25 cellular contexts compared by ENCODE assay signal in the genomic region with DNA sequence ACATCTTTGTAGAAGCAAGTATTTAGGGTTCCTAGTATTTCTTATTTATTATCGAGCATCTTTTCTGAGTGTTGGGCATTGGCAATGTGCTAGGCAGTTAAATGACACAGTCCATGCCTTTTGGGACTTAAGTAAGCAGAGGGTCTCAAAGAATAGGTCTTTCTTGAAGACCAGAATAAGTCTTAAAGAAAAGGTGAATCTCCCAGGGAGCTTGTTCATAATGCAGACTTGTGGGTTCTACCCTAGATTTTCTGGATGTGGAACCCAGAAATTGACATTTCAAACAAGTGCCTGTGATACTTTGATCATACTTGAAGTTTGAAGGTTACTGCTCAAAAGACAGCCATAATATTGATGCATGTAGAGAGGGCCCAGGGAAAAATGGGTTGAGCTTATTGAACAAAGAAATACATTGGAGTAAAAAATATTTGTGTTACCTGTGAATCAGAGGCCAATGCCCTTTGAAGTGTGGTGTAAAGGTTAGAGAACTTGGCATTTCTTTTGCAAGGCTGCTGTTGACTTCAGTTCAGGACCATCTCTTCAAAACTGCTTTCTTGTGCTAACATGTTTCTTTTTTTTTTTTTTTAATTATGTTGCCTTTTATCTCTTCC.
"Had no signal": no experiment of that assay in that cellular context is flagged by ENCODE, and none has a peak within 500 bp of the region (broad histone marks: within the 10 kb centered on the region; RNA-seq: fewer than 3 reads in every experiment).

No MANE protein-coding gene starts in this region.

- FAIRE-seq: endometrium, islet of Langerhans, keratinocyte had no signal

- H3K36me3 ChIP-seq: colonic mucosa, esophagus squamous epithelium, gastrocnemius medialis, heart right ventricle, left ventricle myocardium inferior, lower lobe of right lung had no signal

- H3K9me3 ChIP-seq: colonic mucosa, esophagus squamous epithelium, gastrocnemius medialis, lower lobe of right lung, mucosa of descending colon had no signal

- DNase-seq: colonic mucosa; cortex of kidney; effector CD8-positive, alpha-beta T cell; effector memory CD8-positive, alpha-beta T cell; endodermal cell; erythroblast; esophagus squamous epithelium; foreskin fibroblast; foreskin melanocyte; gastrocnemius medialis; glutamatergic neuron; head of caudate nucleus; heart right ventricle; hippocampal formation; left cardiac atrium; left ventricle myocardium inferior; lower lobe of right lung; mesenchymal stem cell; mucosa of descending colon; naive B cell had no signal

- H3K4me1 ChIP-seq: colonic mucosa, lower lobe of right lung had no signal

- H3K4me3 ChIP-seq: colonic mucosa, esophagus squamous epithelium, gastrocnemius medialis, heart right ventricle, left ventricle myocardium inferior, lower lobe of right lung, mucosa of descending colon had no signal

- H3K27me3 ChIP-seq: colonic mucosa, esophagus squamous epithelium, gastrocnemius medialis, heart right ventricle had no signal

- ATAC-seq: effector memory CD8-positive, alpha-beta T cell; esophagus mucosa; gastrocnemius medialis; heart right ventricle; left cardiac atrium; lower lobe of right lung; mucosa of descending colon had no signal

- H3K27ac ChIP-seq: colonic mucosa, epithelial cell of prostate, esophagus squamous epithelium, gastrocnemius medialis, heart right ventricle, left ventricle myocardium inferior, lower lobe of right lung had no signal
